Comparison of ENCODE assay signal across 8 cellular contexts in the genomic region with DNA sequence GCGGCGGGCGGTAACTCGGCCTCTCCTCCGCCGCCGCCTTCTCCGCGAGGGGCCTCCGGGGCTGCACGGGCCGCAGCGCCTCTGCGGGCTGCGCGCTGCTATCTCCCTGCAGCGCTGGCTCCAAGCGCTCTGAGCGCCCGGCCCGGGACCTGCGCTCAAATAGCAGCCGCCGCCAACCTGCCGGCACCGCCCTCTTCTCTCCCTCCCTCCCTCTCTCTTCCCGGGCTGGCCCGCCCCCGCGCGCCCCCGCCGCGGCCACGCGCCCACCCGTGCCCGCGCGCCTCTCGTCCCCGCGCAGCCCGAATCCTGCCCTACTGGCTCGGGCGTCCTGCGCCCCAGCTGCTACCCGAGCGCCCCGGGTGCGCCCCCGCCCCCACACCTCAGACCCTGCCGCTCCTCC. TPM values are rescaled to one million over a fixed set of nuclear protein-coding genes. Genes with fewer than 3 reads are reported as not detected.
DNase-seq lines count a peak whose midpoint lies in the region; ATAC-seq and TF ChIP-seq lines count a peak whose summit lies in the region.

TSS of gene CACNA2D2 (minus strand) at position 131 of the 400 bp plus-strand sequence. CDS start 211 bp downstream, outside the sequence.

- H2BK120ac ChIP-seq in neuronal stem cell (ENCODE audit: low read depth, low read length), result no peak within 1 kb of the TSS

- no peak within 1 kb of the TSS for H4K8ac ChIP-seq in neuronal stem cell (ENCODE audit: low read depth, low read length)

- peak within 1 kb of the TSS; percentile 92 for H3K18ac ChIP-seq in neuronal stem cell (ENCODE audit: low read length)

- ATAC-seq in gastroesophageal sphincter, result peak; percentile 87
- ATAC-seq in HG03469 (IDR thresholded peaks at IDR 0.05; ENCODE audit: unreplicated experiment), result no peak
- ATAC-seq in GM21717 (IDR thresholded peaks at IDR 0.05; ENCODE audit: unreplicated experiment), result no peak

- H3K36me3 ChIP-seq in gastroesophageal sphincter, result no peaks in the 10 kb centered on the region
- H3K36me3 ChIP-seq in neuronal stem cell (replicated peaks in 1 of 2; ENCODE audit: control insufficient read depth in 2 of 2, insufficient read depth in 2 of 2, low read length in 2 of 2), result no peaks in the 10 kb centered on the region
- no peaks in the 10 kb centered on the region for H3K36me3 ChIP-seq in stomach smooth muscle (ENCODE audit: control insufficient read depth in 2 of 2, insufficient read depth in 2 of 2, low read length in 2 of 2)

- no peak within 1 kb of the TSS for H2BK5ac ChIP-seq in neuronal stem cell (ENCODE audit: low read length)

- H2BK15ac ChIP-seq in neuronal stem cell (ENCODE audit: low read length), result peak within 1 kb of the TSS; percentile 15

- peak within 1 kb of the TSS; percentile 1 for H2AK5ac ChIP-seq in neuronal stem cell (ENCODE audit: low read depth, low read length)

- no peak for TF ChIP-seq CTCF in gastroesophageal sphincter (IDR thresholded peaks at IDR 0.05)

- TF ChIP-seq POLR2A in gastroesophageal sphincter (IDR thresholded peaks at IDR 0.05), result peak; percentile 35 to 45

- H3K4me1 ChIP-seq in gastroesophageal sphincter, result peaks cover 0 to 20% (median 11%) of the 10 kb centered on the region in 3 donors
- H3K4me1 ChIP-seq in neuronal stem cell (ENCODE audit: control insufficient read depth in 2 of 2, insufficient read depth in 1 of 2, low read depth in 1 of 2, low read length in 2 of 2), result peaks cover 0 to 12% of the 10 kb centered on the region in 2 donors
- H3K4me1 ChIP-seq in stomach smooth muscle (ENCODE audit: control insufficient read depth, insufficient read depth, low read length), result peaks cover 19% of the 10 kb centered on the region

- no peak for TF ChIP-seq EP300 in gastroesophageal sphincter (IDR thresholded peaks at IDR 0.05)

- no peak within 1 kb of the TSS for H2BK12ac ChIP-seq in neuronal stem cell (ENCODE audit: low read length)

- no peak within 1 kb of the TSS for H3K4ac ChIP-seq in neuronal stem cell (ENCODE audit: low read length)

- no CpG with 5 or more reads among the region's 53 CpGs for WGBS in gastroesophageal sphincter (ENCODE audit: low coverage in 1 of 2), 2 donors
- no CpG with 5 or more reads among the region's 53 CpGs for WGBS in neuronal stem cell (ENCODE audit: extremely low coverage in 2 of 2, insufficient read length in 2 of 2, insufficient replicate concordance in 1 of 2), 2 donors

- H3K4me2 ChIP-seq in neuronal stem cell (ENCODE audit: insufficient read depth, low read length, poor library complexity, severe bottlenecking), result peak within 1 kb of the TSS; percentile 95

- H3K9ac ChIP-seq in neuronal stem cell (ENCODE audit: low read depth, low read length, poor library complexity), result peak within 1 kb of the TSS; percentile 54
- H3K9ac ChIP-seq in stomach smooth muscle (ENCODE audit: low read length in 2 of 2), result peak within 1 kb of the TSS; percentile 47 to 55

- no peak within 1 kb of the TSS for H4K91ac ChIP-seq in neuronal stem cell (ENCODE audit: low read depth, low read length, poor library complexity)

- H3K14ac ChIP-seq in neuronal stem cell (ENCODE audit: low read length), result peak within 1 kb of the TSS; percentile 79

- H3K23ac ChIP-seq in neuronal stem cell (ENCODE audit: low read depth, low read length, poor library complexity), result peak within 1 kb of the TSS; percentile 48

- H2AFZ ChIP-seq in neuronal stem cell (ENCODE audit: low read length), result peak within 1 kb of the TSS; percentile 91

- peaks cover 2% of the 10 kb centered on the region for H3K79me1 ChIP-seq in neuronal stem cell (ENCODE audit: low read depth, low read length)

- DNase-seq in EL (peak; percentile 25), NCI-H2171 treated with DMSO at 0.1 percent for 48 hours (lab: John Stamatoyannopoulos, UW) (peak; percentile 37), neuronal stem cell (ENCODE audit: low spot score) (peak; percentile 75)
- DNase-seq in activated T-cell treated with anti-CD3 and anti-CD28 coated beads, Interleukin-2, amount 50 U/mL, for 1 hour, result peak; percentile 80

- H3K27me3 ChIP-seq in gastroesophageal sphincter, result peaks cover 32% of the 10 kb centered on the region
- H3K27me3 ChIP-seq in neuronal stem cell (ENCODE audit: control insufficient read depth in 3 of 3, insufficient read depth in 3 of 3, low read depth in 1 of 3, low read length in 3 of 3), result peaks cover 0 to 86% (median 5%) of the 10 kb centered on the region in 3 experiments
- H3K27me3 ChIP-seq in stomach smooth muscle (ENCODE audit: control insufficient read depth in 1 of 2, insufficient read depth in 2 of 2, low read length in 2 of 2), result peaks cover 0 to 4% of the 10 kb centered on the region in 2 donors

- H3K9me3 ChIP-seq in gastroesophageal sphincter (no peaks in the 10 kb centered on the region), neuronal stem cell (replicated peaks in 1 of 2; ENCODE audit: control insufficient read depth in 2 of 2, insufficient read depth in 1 of 2, low read depth in 1 of 2, low read length in 2 of 2) (no peaks in the 10 kb centered on the region), stomach smooth muscle (ENCODE audit: control insufficient read depth in 2 of 2, low read length in 2 of 2) (no peaks in the 10 kb centered on the region)

- H3K4me3 ChIP-seq in gastroesophageal sphincter (peak within 1 kb of the TSS; percentile 55 to 73), neuronal stem cell (ENCODE audit: low read length in 2 of 2) (peak within 1 kb of the TSS; percentile 45 to 93), stomach smooth muscle (ENCODE audit: low read length in 2 of 2) (peak within 1 kb of the TSS; percentile 56 to 76)

- H3K27ac ChIP-seq in gastroesophageal sphincter (peak within 1 kb of the TSS; percentile 1 to 82 (median 72)), neuronal stem cell (replicated peaks; ENCODE audit: low read length) (no peak within 1 kb of the TSS), stomach smooth muscle (ENCODE audit: low read length) (peak within 1 kb of the TSS; percentile 66)

RNA-seq across cellular contexts. Expression of gene CACNA2D2, which starts in this region (rescaled TPM):
- 1 to 10 TPM in 1 of 4 donors, under 1 TPM in 3; 0.31 to 1.7 (median 0.66) TPM for total RNA-seq in gastroesophageal sphincter
- 12.5 TPM for polyA plus RNA-seq in neuronal stem cell (2013, experiment 1 of 2)
- 12.2 TPM for polyA plus RNA-seq in neuronal stem cell (2013, experiment 2 of 2)

Comparison
In these comparisons a context has a peak if more than half of its experiments do, and no peak if none do; other contexts are left out.
1. DNase-seq: peak in every context shown above with its lines; median percentile 80 in activated T-cell treated with anti-CD3 and anti-CD28 coated beads, Interleukin-2, amount 50 U/mL, for 1 hour; 75 in neuronal stem cell; 37 in NCI-H2171 treated with DMSO at 0.1 percent for 48 hours; 25 in EL.